8 cellular contexts compared by ENCODE assay signal in genomic region chr12:56751712-56752598, GRCh38. TPM values are rescaled to one million over a fixed set of nuclear protein-coding genes. Genes with fewer than 3 reads are reported as not detected.
DNase-seq lines count a peak whose midpoint lies in the region; ATAC-seq and TF ChIP-seq lines count a peak whose summit lies in the region.

TSS of gene PRIM1 (minus strand) at chr12:56752323. CDS start at chr12:56752298, 25 bp downstream.

- H3K27ac Mint-ChIP-seq in IgD-negative memory B cell: peak within 1 kb of the TSS; percentile 89 to 95 (median 90)

- H3K36me3 ChIP-seq in mucosa of stomach (ENCODE audit: control insufficient read depth, insufficient read depth, low read length): no peaks in the 10 kb centered on the region

- peak within 1 kb of the TSS; percentile 95 to 99 (median 98) for H3K4me3 Mint-ChIP-seq in IgD-negative memory B cell

- peak; percentile 69 for ATAC-seq in GM21576 (IDR thresholded peaks at IDR 0.05; ENCODE audit: unreplicated experiment)

- no peaks in the 10 kb centered on the region for H3K27me3 ChIP-seq in mucosa of stomach (ENCODE audit: control insufficient read depth, insufficient read depth, low read length)

- peak within 1 kb of the TSS; percentile 74 for H3K9ac ChIP-seq in mucosa of stomach (ENCODE audit: low read length)

- H3K27me3 Mint-ChIP-seq in IgD-negative memory B cell: no peaks in the 10 kb centered on the region

- DNase-seq in DMS153 (lab: John Stamatoyannopoulos, UW): peak; percentile 75
- peak; percentile 97 for DNase-seq in OCI-M1 (lab: John Stamatoyannopoulos, UW)
- DNase-seq in activated T-cell treated with anti-CD3 and anti-CD28 coated beads for 24 hours (ENCODE audit: low read depth): peak; percentile 83
- DNase-seq in erythroblast (lab: John Stamatoyannopoulos, UW): peak; percentile 94 to 95
- peak; percentile 51 to 68 for DNase-seq in stimulated activated CD8-positive, alpha-beta memory T cell treated with anti-CD3 and anti-CD28 coated beads, Interleukin-4, amount 100 ng/mL, for 4 hours (ENCODE audit: low read depth in 2 of 2, low spot score in 1 of 2)

- no peaks in the 10 kb centered on the region for H3K4me1 ChIP-seq in mucosa of stomach (ENCODE audit: control insufficient read depth, insufficient read depth, low read length)

- H3K4me3 ChIP-seq in mucosa of stomach (ENCODE audit: low read length): peak within 1 kb of the TSS; percentile 84

- no peaks in the 10 kb centered on the region for H3K9me3 Mint-ChIP-seq in IgD-negative memory B cell

- H3K4me1 Mint-ChIP-seq in IgD-negative memory B cell: peaks cover 21 to 38% (median 32%) of the 10 kb centered on the region in 3 donors

- no peaks in the 10 kb centered on the region for H3K36me3 Mint-ChIP-seq in IgD-negative memory B cell

- peak; percentile 89 for TF ChIP-seq POLR2A in erythroblast (IDR thresholded peaks at IDR 0.05; ENCODE audit: low read length)

- no peaks in the 10 kb centered on the region for H3K9me3 ChIP-seq in mucosa of stomach (ENCODE audit: control insufficient read depth, low read length)

RNA-seq across cellular contexts. Expression of gene PRIM1, which starts in this region (rescaled TPM):
- polyA plus RNA-seq in IgD-negative memory B cell: 38.0 TPM

Comparison
In these comparisons a context has a peak if more than half of its experiments do, and no peak if none do; other contexts are left out.
1. Peak in every context shown above with its lines: DNase-seq, ATAC-seq and H3K4me3 ChIP-seq.